18 cellular contexts compared by ENCODE assay signal in genomic region chr18:80232710-80233109, GRCh38. TPM values are rescaled to one million over a fixed set of nuclear protein-coding genes. Genes with fewer than 3 reads are reported as not detected.
A peak's percentile ranks its signal among the peaks of the same experiment; 100 is the strongest.
DNase-seq lines count a peak whose midpoint lies in the region; ATAC-seq, FAIRE-seq and TF ChIP-seq lines count a peak whose summit lies in the region.
"Had no signal": no experiment of that assay in that cellular context is flagged by ENCODE, and none has a peak within 500 bp of the region (broad histone marks: within the 10 kb centered on the region; RNA-seq: fewer than 3 reads in every experiment).

No MANE protein-coding gene starts in this region.

- intact Hi-C loops in upper lobe of right lung (cut with DNase I) = no loop called here

- no peak overlapping the region for H3K14ac ChIP-seq in H1 (ENCODE audit: insufficient read length)

- H3K36me3 ChIP-seq in H1 (ENCODE audit: control insufficient read depth in 2 of 4, insufficient read depth in 4 of 4, low read length in 3 of 4) (no peaks in the 10 kb centered on the region), upper lobe of right lung (no peaks in the 10 kb centered on the region)
- H3K36me3 ChIP-seq: BE2C had no signal

- POLR2A ChIA-PET in H1 (lab: Charles Lee; ENCODE audit: partially characterized antibody) = no interaction called here

- H3K79me1 ChIP-seq in H1 (ENCODE audit: low read depth, low read length) = peaks cover 4% of the 10 kb centered on the region; the same call in 1 of the 2 replicates

- CTCF ChIA-PET in H1 (lab: Charles Lee; ENCODE audit: partially characterized antibody) = interaction anchor here (1.0 to 2.6 kb wide), 3 partner anchors 13 to 32 kb away, joined by 3 to 12 read pairs (median 3); no protein-coding TSS in a partner anchor

- no peak overlapping the region for H3K56ac ChIP-seq in H1 (replicated peaks; ENCODE audit: insufficient read length, low read depth, low read length)

- H3K4me2 ChIP-seq in H1 (ENCODE audit: insufficient read depth in 1 of 2, low read depth in 2 of 2, low read length in 2 of 2) = no peak overlapping the region
- H3K4me2 ChIP-seq: KMS-11 had no signal

- no peak overlapping the region for H4K91ac ChIP-seq in H1 (replicated peaks; ENCODE audit: insufficient read length, low read length)

- H3K4ac ChIP-seq in H1 (replicated peaks; ENCODE audit: insufficient read length, low read depth, low read length) = no peak overlapping the region

- DNase-seq in AG08396 (ENCODE audit: low spot score) (peak; percentile 3), D721Med (ENCODE audit: insufficient read length, low spot score) (peak; percentile 25), H1 (ENCODE audit: low read depth in 1 of 2, low spot score in 2 of 2) (peak in 1 of 2 experiments; percentile 27), upper lobe of right lung (peak; percentile 33), NAMALWA (ENCODE audit: low spot score) (no peak), HT-29 (ENCODE audit: low spot score) (no peak)
- DNase-seq: ACHN; BE2C; CD8-positive, alpha-beta T cell; COR-L47; DND-41; GDM1; H9 had no signal

- no peak for TF ChIP-seq POLR2A in H1 (IDR thresholded peaks at IDR 0.05; ENCODE audit: control extremely low read depth in 1 of 2, low read depth in 2 of 2, low read length in 2 of 2)

- H3K9me3 ChIP-seq in H1 (ENCODE audit: insufficient read depth in 2 of 2, low read depth in 1 of 2, low read length in 1 of 2) = no peaks in the 10 kb centered on the region
- H3K9me3 ChIP-seq in upper lobe of right lung = no peaks in the 10 kb centered on the region
- H3K9me3 ChIP-seq: BE2C had no signal

- no peak overlapping the region; the same call in 1 of the 2 replicates for H4K8ac ChIP-seq in H1 (ENCODE audit: extremely low read depth, insufficient read depth, low read length)

- H4K20me1 ChIP-seq in H1 (replicated peaks in 1 of 2; ENCODE audit: control insufficient read depth in 1 of 2, insufficient read depth in 2 of 2, low read length in 2 of 2) = peaks cover 2 to 13% of the 10 kb centered on the region in 2 experiments

- no peak for FAIRE-seq in D721Med (lab: Jason Lieb, UNC)
- FAIRE-seq in H1 (lab: Jason Lieb, UNC) = no peak
- FAIRE-seq: HepG2, HTR-8/SVneo had no signal

- H2BK120ac ChIP-seq in H1 (replicated peaks; ENCODE audit: low read depth, low read length) = no peak overlapping the region

- no peak for TF ChIP-seq EP300 in H1 (IDR thresholded peaks at IDR 0.05; ENCODE audit: borderline replicate concordance in 1 of 2, low read depth in 2 of 2, low read length in 2 of 2)

- TF ChIP-seq RAD21 in H1 (IDR thresholded peaks at IDR 0.05 in 1 of 2, conservative IDR thresholded peaks at IDR 0.05 in 1 of 2; ENCODE audit: low read depth in 2 of 2, low read length in 2 of 2) = no peak

- no peak overlapping the region for H3K18ac ChIP-seq in H1 (ENCODE audit: extremely low read depth, low read length)

- H3K9ac ChIP-seq in H1 (replicated peaks in 1 of 4; ENCODE audit: extremely low read depth in 1 of 4, low read depth in 3 of 4, low read length in 3 of 4) = no peak overlapping the region
- H3K9ac ChIP-seq: KMS-11 had no signal

- no peak overlapping the region for H2AFZ ChIP-seq in H1 (ENCODE audit: low read length)

- TF ChIP-seq CTCF in D721Med (IDR thresholded peaks at IDR 0.05; ENCODE audit: insufficient read depth, missing control alignments) (no peak), H1 (IDR thresholded peaks at IDR 0.05; ENCODE audit: control extremely low read depth in 1 of 3, insufficient read depth in 1 of 3, low read depth in 1 of 3, low read length in 3 of 3) (no peak), upper lobe of right lung (IDR thresholded peaks at IDR 0.05) (no peak)

- no peaks in the 10 kb centered on the region for H3K23me2 ChIP-seq in H1 (ENCODE audit: low read depth, low read length)

- ATAC-seq in upper lobe of right lung = no peak
- ATAC-seq in GM21786 (IDR thresholded peaks at IDR 0.05; ENCODE audit: unreplicated experiment) = no peak
- ATAC-seq: CD8-positive, alpha-beta T cell had no signal

- no peak overlapping the region for H2BK20ac ChIP-seq in H1 (ENCODE audit: low read length)

- no peak overlapping the region for H2BK15ac ChIP-seq in H1 (ENCODE audit: low read length)

- peaks cover 0 to 3% of the 10 kb centered on the region in 2 experiments; a peak in 3 of 4 replicates for H3K79me2 ChIP-seq in H1 (ENCODE audit: control insufficient read depth in 1 of 2, insufficient read depth in 2 of 2, low read length in 2 of 2)

- 0 out of 2 replicates have a peak overlapping the region, but pooled peaks have one; percentile 9 for H2BK5ac ChIP-seq in H1 (ENCODE audit: low read depth, low read length)

- no peak overlapping the region for H4K5ac ChIP-seq in H1 (ENCODE audit: insufficient read length, low read depth, low read length)

- H3K27me3 ChIP-seq in H1 (replicated peaks in 1 of 4; ENCODE audit: control insufficient read depth in 3 of 4, extremely low read depth in 1 of 4, insufficient read depth in 3 of 4, low read length in 3 of 4) (no peaks in the 10 kb centered on the region), upper lobe of right lung (no peaks in the 10 kb centered on the region)
- H3K27me3 ChIP-seq: BE2C had no signal

- no peak overlapping the region for H2AK5ac ChIP-seq in H1 (ENCODE audit: low read depth, low read length)

- H3K4me1 ChIP-seq in H1 (replicated peaks in 1 of 4; ENCODE audit: control insufficient read depth in 3 of 4, insufficient read depth in 4 of 4, low read length in 3 of 4) = no peaks in the 10 kb centered on the region; a peak in 1 of 7 replicates
- no peaks in the 10 kb centered on the region for H3K4me1 ChIP-seq in upper lobe of right lung
- H3K4me1 ChIP-seq: BE2C had no signal

- H3K23ac ChIP-seq in H1 (ENCODE audit: insufficient read length) = no peak overlapping the region

- WGBS in H1 (ENCODE audit: extremely low coverage in 1 of 2, insufficient coverage in 1 of 2, insufficient read length in 1 of 2, insufficient replicate concordance in 2 of 2, low coverage in 1 of 2, low lambda C conversion rate in 2 of 2, missing lambda C conversion rate in 1 of 2), 2 experiments = 82% methylated on average over 4 of the region's 4 CpGs; no CpG with 5 or more reads in 1 of the 2 experiments

- no peak overlapping the region for H2BK12ac ChIP-seq in H1 (ENCODE audit: low read depth, low read length)

- H3K4me3 ChIP-seq in H1 (ENCODE audit: extremely low read depth in 1 of 4, insufficient read depth in 2 of 4, low read depth in 3 of 4, low read length in 4 of 4) = no peak overlapping the region
- no peak overlapping the region for H3K4me3 ChIP-seq in upper lobe of right lung

- H3K27ac ChIP-seq in H1 (ENCODE audit: low read depth, low read length) (no peak overlapping the region), upper lobe of right lung (no peak overlapping the region)
- H3K27ac ChIP-seq: KMS-11 had no signal

TF ChIP-seq in H1, 55 proteins besides CTCF, POLR2A, EP300 and RAD21:
- no peak for TF ChIP-seq BRCA1 (IDR thresholded peaks at IDR 0.05; ENCODE audit: low read depth, low read length)
- no peak for TF ChIP-seq RXRA (IDR thresholded peaks at IDR 0.05; ENCODE audit: insufficient read depth, low read depth, low read length)
- TF ChIP-seq HDAC2 (IDR thresholded peaks at IDR 0.05; ENCODE audit: borderline replicate concordance in 1 of 2, low read depth in 2 of 2, low read length in 2 of 2) = no peak
- TF ChIP-seq KDM1A (IDR thresholded peaks at IDR 0.05; ENCODE audit: borderline replicate concordance, low read length) = no peak
- TF ChIP-seq NRF1 (IDR thresholded peaks at IDR 0.05; ENCODE audit: low read depth, low read length) = no peak
- TF ChIP-seq SRF (IDR thresholded peaks at IDR 0.05; ENCODE audit: low read depth, low read length) = no peak
- no peak for TF ChIP-seq EZH2 (IDR thresholded peaks at IDR 0.05; ENCODE audit: low read depth, low read length, severe bottlenecking)
- no peak for TF ChIP-seq CHD1 (IDR thresholded peaks at IDR 0.05; ENCODE audit: low read depth, low read length)
- TF ChIP-seq SP1 (IDR thresholded peaks at IDR 0.05; ENCODE audit: low read depth, low read length) = no peak
- no peak for TF ChIP-seq CBX5 (IDR thresholded peaks at IDR 0.05; ENCODE audit: low read depth, low read length)
- no peak for TF ChIP-seq MAFK (IDR thresholded peaks at IDR 0.05; ENCODE audit: low read depth, low read length)
- TF ChIP-seq, protein P1, sequence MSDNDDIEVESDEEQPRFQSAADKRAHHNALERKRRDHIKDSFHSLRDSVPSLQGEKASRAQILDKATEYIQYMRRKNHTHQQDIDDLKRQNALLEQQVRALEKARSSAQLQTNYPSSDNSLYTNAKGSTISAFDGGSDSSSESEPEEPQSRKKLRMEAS (IDR thresholded peaks at IDR 0.05) = no peak
- TF ChIP-seq BACH1 (IDR thresholded peaks at IDR 0.05; ENCODE audit: low read length) = no peak
- no peak for TF ChIP-seq SIRT6 (IDR thresholded peaks at IDR 0.05; ENCODE audit: low read length)
- TF ChIP-seq GTF2F1 (IDR thresholded peaks at IDR 0.05; ENCODE audit: borderline replicate concordance, low read depth, low read length) = no peak
- TF ChIP-seq USF2 (IDR thresholded peaks at IDR 0.05; ENCODE audit: low read length) = no peak
- no peak for TF ChIP-seq TCF12 (IDR thresholded peaks at IDR 0.05; ENCODE audit: low read depth, low read length)
- TF ChIP-seq CHD2 (IDR thresholded peaks at IDR 0.05; ENCODE audit: low read length) = no peak
- TF ChIP-seq RBBP5 (IDR thresholded peaks at IDR 0.05; ENCODE audit: borderline replicate concordance, low read depth, low read length) = no peak

RNA-seq across cellular contexts. Expression of gene PARD6G, which starts 14.6 kb away (rescaled TPM):
- total RNA-seq in H1 (2021; fragmentation: NEBNext Ultra II Directional; extraction: Animal tissue kit (Norgen Biotek cat#: 25700)) = 17.9 and 18.8 TPM in 2 replicates
- 11.3 and 12.0 TPM in 2 replicates for polyA plus RNA-seq in H1 (2011; rRNA removed)
- polyA plus RNA-seq in H1 (2011; cell fraction: cytosol; rRNA removed) = 10.3 TPM
- 12.3 TPM for polyA plus RNA-seq in H1 (2011; cell fraction: nucleus; rRNA removed)
- polyA plus RNA-seq in H1 (2012, experiment 1 of 2) = 10.3 to 14.1 TPM (median 12.3 TPM) in 4 replicates
- 15.3 TPM for polyA plus RNA-seq in H1 (2012, experiment 2 of 2)
- 9.8 TPM for polyA plus RNA-seq in H1 (2013, experiment 1 of 2)
- 8.7 TPM for polyA plus RNA-seq in H1 (2013, experiment 2 of 2)
- 7.8 and 9.6 TPM in 2 replicates for polyA minus RNA-seq in H1 (2011; rRNA and poly(A)+ RNA removed)
- polyA minus RNA-seq in H1 (2011; cell fraction: cytosol; rRNA and poly(A)+ RNA removed) = 10.9 TPM
- 11.1 TPM for polyA minus RNA-seq in H1 (2011; cell fraction: nucleus; rRNA and poly(A)+ RNA removed)
- 6.5 TPM for total RNA-seq in upper lobe of right lung
- total RNA-seq in HT-29 (2014; rRNA removed; shearing (Covaris generic)) = 0.18 and 0.20 TPM in 2 replicates
- polyA plus RNA-seq: CD14-positive monocyte had no signal

Comparison
In these comparisons a context has a peak if more than half of its experiments do, and no peak if none do; other contexts are left out.
1. DNase-seq: peak in AG08396 (single experiment), D721Med (single experiment) and upper lobe of right lung (single experiment); none in NAMALWA (single experiment) and HT-29 (single experiment).